Comparison of ENCODE assay signal across 8 cellular contexts in genomic region chr1:159015440-159015909, GRCh38. TPM values are rescaled to one million over a fixed set of nuclear protein-coding genes. Genes with fewer than 3 reads are reported as not detected.
A peak's percentile ranks its signal among the peaks of the same experiment; 100 is the strongest.
DNase-seq lines count a peak whose midpoint lies in the region; ATAC-seq and TF ChIP-seq lines count a peak whose summit lies in the region.

No MANE protein-coding gene starts in this region.

- no peak for TF ChIP-seq CTCF in CD14-positive monocyte (IDR thresholded peaks at IDR 0.05)

- peak overlapping the region; percentile 65 to 80 for H3K4me3 Mint-ChIP-seq in CD14-positive monocyte
- peak overlapping the region; percentile 82 for H3K4me3 Mint-ChIP-seq in central memory CD8-positive, alpha-beta T cell

- DNase-seq in CD14-positive monocyte (ENCODE audit: low spot score): peak; percentile 92
- DNase-seq in UCSD-AML1 (lab: John Stamatoyannopoulos, UW; ENCODE audit: unreplicated experiment): peak; percentile 70
- DNase-seq in central memory CD8-positive, alpha-beta T cell (ENCODE audit: low spot score in 2 of 2): peak in 1 of 2 donors; percentile 42
- peak; percentile 88 for DNase-seq in medulla oblongata (ENCODE audit: extremely low spot score)
- DNase-seq in stimulated activated naive CD4-positive, alpha-beta T cell (lab: John Stamatoyannopoulos, UW): peak in 4 of 6 experiments; percentile 3 to 21 (median 10)
- DNase-seq in DMS153 (lab: John Stamatoyannopoulos, UW): no peak

- peak overlapping the region; percentile 89 to 96 (median 95) for H3K27ac Mint-ChIP-seq in CD14-positive monocyte
- H3K27ac Mint-ChIP-seq in central memory CD8-positive, alpha-beta T cell (ENCODE audit: low read depth): peak overlapping the region; percentile 70

- H3K27me3 Mint-ChIP-seq in CD14-positive monocyte (ENCODE audit: low read depth in 3 of 3): no peaks in the 10 kb centered on the region
- H3K27me3 Mint-ChIP-seq in central memory CD8-positive, alpha-beta T cell: no peaks in the 10 kb centered on the region

- H3K36me3 Mint-ChIP-seq in CD14-positive monocyte: peaks cover 61 to 66% of the 10 kb centered on the region in 2 donors
- H3K36me3 Mint-ChIP-seq in central memory CD8-positive, alpha-beta T cell (ENCODE audit: insufficient read depth): peaks cover 60% of the 10 kb centered on the region

- no peaks in the 10 kb centered on the region for H3K9me3 Mint-ChIP-seq in CD14-positive monocyte
- H3K9me3 Mint-ChIP-seq in central memory CD8-positive, alpha-beta T cell: no peaks in the 10 kb centered on the region

- intact Hi-C loops in CD14-positive monocyte (cut with micrococcal nuclease): loop anchor here in 1 of 2 donors (5.0 kb wide), 1 partner anchor 42 kb away; no protein-coding TSS in a partner anchor

- ATAC-seq in GM19455 (IDR thresholded peaks at IDR 0.05; ENCODE audit: unreplicated experiment) (peak; percentile 95), HG03558 (IDR thresholded peaks at IDR 0.05; ENCODE audit: extremely low read depth, unreplicated experiment) (peak; percentile 91)
- peak; percentile 93 for ATAC-seq in central memory CD8-positive, alpha-beta T cell (replicated peaks; ENCODE audit: extremely low read depth, poor library complexity, severe bottlenecking)

- H3K4me1 Mint-ChIP-seq in CD14-positive monocyte: peaks cover 54% of the 10 kb centered on the region
- H3K4me1 Mint-ChIP-seq in central memory CD8-positive, alpha-beta T cell: peaks cover 73% of the 10 kb centered on the region

RNA-seq across cellular contexts. Expression of gene IFI16, which starts 5.8 kb away (rescaled TPM):
- polyA plus RNA-seq in CD14-positive monocyte: 10 to 100 TPM; 64.8 to 99.7 TPM
